In the genomic region with DNA sequence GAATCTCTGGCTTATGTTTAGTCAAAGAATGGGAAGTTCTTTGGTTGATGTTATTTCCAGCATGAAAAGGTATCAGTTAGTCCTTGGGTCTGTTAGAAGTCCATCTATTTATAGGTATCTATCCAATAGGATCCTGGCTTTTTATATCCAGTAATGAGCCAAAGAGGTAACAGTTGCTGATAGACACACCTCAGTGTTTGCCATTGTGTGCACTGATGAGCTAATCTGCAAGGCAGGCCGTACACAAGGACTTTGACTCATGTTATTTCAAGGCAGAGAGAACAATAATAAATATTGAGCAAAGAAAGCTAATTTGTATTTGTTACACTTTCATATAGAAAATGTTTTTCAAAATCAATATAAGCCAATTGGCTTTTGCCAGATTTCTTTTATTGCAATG, we compare ENCODE assay signal across 1 cellular context.
TF ChIP-seq lines count a peak whose summit lies in the region.

No MANE protein-coding gene starts in this region.

TF ChIP-seq in liver, 16 proteins besides CTCF, POLR2A, EP300 and RAD21 (continued from another document):
- TF ChIP-seq, protein P1, sequence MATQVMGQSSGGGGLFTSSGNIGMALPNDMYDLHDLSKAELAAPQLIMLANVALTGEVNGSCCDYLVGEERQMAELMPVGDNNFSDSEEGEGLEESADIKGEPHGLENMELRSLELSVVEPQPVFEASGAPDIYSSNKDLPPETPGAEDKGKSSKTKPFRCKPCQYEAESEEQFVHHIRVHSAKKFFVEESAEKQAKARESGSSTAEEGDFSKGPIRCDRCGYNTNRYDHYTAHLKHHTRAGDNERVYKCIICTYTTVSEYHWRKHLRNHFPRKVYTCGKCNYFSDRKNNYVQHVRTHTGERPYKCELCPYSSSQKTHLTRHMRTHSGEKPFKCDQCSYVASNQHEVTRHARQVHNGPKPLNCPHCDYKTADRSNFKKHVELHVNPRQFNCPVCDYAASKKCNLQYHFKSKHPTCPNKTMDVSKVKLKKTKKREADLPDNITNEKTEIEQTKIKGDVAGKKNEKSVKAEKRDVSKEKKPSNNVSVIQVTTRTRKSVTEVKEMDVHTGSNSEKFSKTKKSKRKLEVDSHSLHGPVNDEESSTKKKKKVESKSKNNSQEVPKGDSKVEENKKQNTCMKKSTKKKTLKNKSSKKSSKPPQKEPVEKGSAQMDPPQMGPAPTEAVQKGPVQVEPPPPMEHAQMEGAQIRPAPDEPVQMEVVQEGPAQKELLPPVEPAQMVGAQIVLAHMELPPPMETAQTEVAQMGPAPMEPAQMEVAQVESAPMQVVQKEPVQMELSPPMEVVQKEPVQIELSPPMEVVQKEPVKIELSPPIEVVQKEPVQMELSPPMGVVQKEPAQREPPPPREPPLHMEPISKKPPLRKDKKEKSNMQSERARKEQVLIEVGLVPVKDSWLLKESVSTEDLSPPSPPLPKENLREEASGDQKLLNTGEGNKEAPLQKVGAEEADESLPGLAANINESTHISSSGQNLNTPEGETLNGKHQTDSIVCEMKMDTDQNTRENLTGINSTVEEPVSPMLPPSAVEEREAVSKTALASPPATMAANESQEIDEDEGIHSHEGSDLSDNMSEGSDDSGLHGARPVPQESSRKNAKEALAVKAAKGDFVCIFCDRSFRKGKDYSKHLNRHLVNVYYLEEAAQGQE (IDR thresholded peaks at IDR 0.05) = peak; percentile 63
- TF ChIP-seq GABPA (IDR thresholded peaks at IDR 0.05 in 1 of 2, conservative IDR thresholded peaks at IDR 0.05 in 1 of 2) (no peak), FOXA2 (IDR thresholded peaks at IDR 0.05) (peak; percentile 84), FOXA1 (IDR thresholded peaks at IDR 0.05) (peak; percentile 87), TAF1 (conservative IDR thresholded peaks at IDR 0.05) (no peak), YY1 (IDR thresholded peaks at IDR 0.05) (peak; percentile 66), EGR1 (IDR thresholded peaks at IDR 0.05; ENCODE audit: low read depth in 2 of 2) (no peak), JUND (IDR thresholded peaks at IDR 0.05) (peak; percentile 60 to 88), NR2F2 (IDR thresholded peaks at IDR 0.05) (no peak), RXRA (IDR thresholded peaks at IDR 0.05) (peak; percentile 14 to 71)
